In the genomic region with DNA sequence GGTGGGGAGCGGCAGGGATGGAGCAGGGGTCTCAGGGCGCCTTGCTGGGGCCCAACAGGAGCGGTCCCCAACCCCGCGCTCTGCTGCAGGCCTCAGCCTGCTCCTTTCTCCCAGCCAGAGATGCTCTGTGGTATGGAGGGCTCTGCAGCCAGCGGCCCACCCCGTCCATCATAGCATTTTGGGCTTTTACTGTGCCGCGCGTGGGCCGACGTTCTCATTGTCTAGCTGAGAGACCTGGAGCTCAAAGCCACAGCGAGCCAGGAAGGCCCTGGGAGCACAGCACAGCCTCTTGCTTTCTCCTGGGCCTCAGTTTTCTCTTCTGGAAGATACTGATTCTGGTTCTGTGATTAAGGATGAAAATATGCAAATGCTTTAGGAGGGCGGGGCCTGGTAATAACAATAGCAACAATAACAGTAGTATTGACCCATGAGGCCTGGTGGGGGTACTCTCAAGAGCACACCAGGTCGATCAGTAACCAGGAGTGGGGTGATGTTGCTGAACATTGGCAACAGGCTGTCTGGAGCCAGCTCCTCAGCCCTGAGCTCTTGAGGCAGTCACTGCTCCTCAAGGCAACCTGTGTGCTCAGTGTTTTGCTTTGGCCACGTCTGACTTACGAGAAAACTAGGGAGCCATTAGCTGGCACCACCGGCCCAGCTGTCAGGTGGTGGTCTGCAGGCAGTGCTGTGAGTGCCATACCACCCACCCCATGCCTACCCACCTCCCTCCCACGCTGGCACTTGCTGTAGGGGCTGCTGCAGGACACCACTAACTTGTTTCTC, we compare ENCODE assay signal across 8 cellular contexts. TPM values are rescaled to one million over a fixed set of nuclear protein-coding genes. Genes with fewer than 3 reads are reported as not detected.
DNase-seq lines count a peak whose midpoint lies in the region; ATAC-seq and TF ChIP-seq lines count a peak whose summit lies in the region.

No MANE protein-coding gene starts in this region.

- TF ChIP-seq CTCF in PC-9 (conservative IDR thresholded peaks at IDR 0.05) (peak; percentile 54; the same call in 1 of the 2 replicates), right atrium auricular region (IDR thresholded peaks at IDR 0.05) (peak in 1 of 2 donors; percentile 5), spleen (IDR thresholded peaks at IDR 0.05 in 8 of 11, conservative IDR thresholded peaks at IDR 0.05 in 3 of 11) (peak in 3 of 11 experiments; percentile 3 to 54 (median 19))

- peaks cover 19% of the 10 kb centered on the region; the same call in 1 of the 2 replicates for H3F3A ChIP-seq in PC-9 (ENCODE audit: insufficient read depth, low read depth)

- H3K27ac ChIP-seq in PC-9 (no peak overlapping the region), right atrium auricular region (peak overlapping the region; percentile 95 to 96), spleen (peak overlapping the region in 6 of 8 donors; percentile 71 to 88 (median 84))

- peaks cover 30% of the 10 kb centered on the region for H4K20me1 ChIP-seq in PC-9 (ENCODE audit: insufficient read depth)

- DNase-seq in PC-9 (no peak), right atrium auricular region (ENCODE audit: low spot score) (no peak), spleen (peak; percentile 59), left lobe of liver (ENCODE audit: low spot score) (no peak), OCI-M2 (lab: John Stamatoyannopoulos, UW; ENCODE audit: unreplicated experiment) (no peak)
- no peak for DNase-seq in stimulated activated naive CD4-positive, alpha-beta T cell treated with Interleukin-2 at 50 U/mL for 16 hours (lab: John Stamatoyannopoulos, UW)

- H3K79me2 ChIP-seq in PC-9 (ENCODE audit: low read depth): no peaks in the 10 kb centered on the region

- ATAC-seq in GM21526 (IDR thresholded peaks at IDR 0.05; ENCODE audit: low FRiP score, unreplicated experiment): peak; percentile 7
- no peak for ATAC-seq in HG02840 (IDR thresholded peaks at IDR 0.05; ENCODE audit: low FRiP score, unreplicated experiment)
- ATAC-seq in left lobe of liver: no peak

- H3K4me1 ChIP-seq in PC-9 (replicated peaks; ENCODE audit: insufficient read depth) (no peaks in the 10 kb centered on the region; the same call in 1 of the 2 replicates), right atrium auricular region (peaks cover 0 to 36% of the 10 kb centered on the region in 2 donors), spleen (peaks cover 18 to 53% (median 42%) of the 10 kb centered on the region in 6 donors)

- WGBS in spleen, 5 donors: 42 to 54% (median 47%) methylated on average over 13 to 19 of the region's 19 CpGs

- H3K4me3 ChIP-seq in PC-9 (no peak overlapping the region), right atrium auricular region (peak overlapping the region; percentile 69 to 81), spleen (peak overlapping the region; percentile 54 to 84 (median 68))

- CTCF ChIA-PET in PC-9 (lab: Charles Lee): interaction anchor here (1.1 to 2.8 kb wide), 7 partner anchors 15 to 422 kb away, joined by 3 to 13 read pairs (median 3); no protein-coding TSS in a partner anchor

- no peaks in the 10 kb centered on the region for H3K9me2 ChIP-seq in PC-9 (ENCODE audit: insufficient read depth)

- H3K4me2 ChIP-seq in PC-9: peak overlapping the region; percentile 72; the same call in 1 of the 2 replicates

- H3K27me3 ChIP-seq in PC-9 (ENCODE audit: insufficient read depth, low read depth) (no peaks in the 10 kb centered on the region), right atrium auricular region (no peaks in the 10 kb centered on the region), spleen (replicated peaks in 1 of 7) (peaks cover 0 to 28% (median 17%) of the 10 kb centered on the region in 7 donors)

- H3K36me3 ChIP-seq in PC-9 (ENCODE audit: low read depth) (no peaks in the 10 kb centered on the region), right atrium auricular region (peaks cover 8% of the 10 kb centered on the region), spleen (peaks cover 0 to 10% (median 2%) of the 10 kb centered on the region in 6 donors)

- BruUV-seq in PC-9 (replicated peaks; lab: Mats Ljungman, UMichigan): no TSS peak

- TF ChIP-seq POLR2A in spleen (IDR thresholded peaks at IDR 0.05): no peak

- intact Hi-C loops in PC-9 (cut with micrococcal nuclease; ENCODE audit: unreplicated experiment): loop anchor here (2.0 to 10.0 kb wide), 2 partner anchors 144 to 418 kb away; no protein-coding TSS in a partner anchor
- intact Hi-C loops in spleen (cut with DNase I; ENCODE audit: low total_unique reads): loop anchor here (2.0 to 5.0 kb wide), 2 partner anchors 75 to 146 kb away; no protein-coding TSS in a partner anchor

- POLR2A ChIA-PET in PC-9 (lab: Charles Lee; ENCODE audit: unreplicated experiment): interaction anchor here (0.6 to 0.9 kb wide), 2 partner anchors 18 to 110 kb away, joined by 3 read pairs; no protein-coding TSS in a partner anchor

- H3K9me3 ChIP-seq in PC-9 (ENCODE audit: insufficient read depth, low read depth): no peaks in the 10 kb centered on the region
- H3K9me3 ChIP-seq in right atrium auricular region: no peaks in the 10 kb centered on the region
- no peaks in the 10 kb centered on the region for H3K9me3 ChIP-seq in spleen

- H2AFZ ChIP-seq in PC-9: no peak overlapping the region

RNA-seq across cellular contexts. Expression of a gene that starts 1.1 kb away (rescaled TPM):
- total RNA-seq in PC-9 (2021): 1.0 and 1.2 TPM in 2 replicates
- total RNA-seq in right atrium auricular region: 100 to 1,000 TPM in 1 of 2 donors, 10 to 100 TPM in 1; 37.9 to 131 TPM
- total RNA-seq in spleen: 10 to 100 TPM in 5 of 7 donors, 1 to 10 TPM in 2; 6.6 to 52.3 (median 13.1) TPM
- 1 to 10 TPM; 2.9 to 7.9 (median 3.3) TPM for polyA plus RNA-seq in spleen
- 1.1 TPM for total RNA-seq in left lobe of liver

RNA-seq across cellular contexts. Expression of a gene that starts 20.5 kb away (rescaled TPM):
- total RNA-seq in PC-9 (2021): 14.6 and 15.8 TPM in 2 replicates
- total RNA-seq in right atrium auricular region: 10 to 100 TPM; 36.7 to 41.0 TPM
- total RNA-seq in spleen: 10 to 100 TPM; 13.8 to 19.2 (median 16.6) TPM
- 10 to 100 TPM in 2 of 3 donors, 1 to 10 TPM in 1; 8.5 to 13.7 (median 10.3) TPM for polyA plus RNA-seq in spleen
- 7.1 TPM for total RNA-seq in left lobe of liver
